Comparison of ENCODE assay signal across 18 cellular contexts in the genomic region with DNA sequence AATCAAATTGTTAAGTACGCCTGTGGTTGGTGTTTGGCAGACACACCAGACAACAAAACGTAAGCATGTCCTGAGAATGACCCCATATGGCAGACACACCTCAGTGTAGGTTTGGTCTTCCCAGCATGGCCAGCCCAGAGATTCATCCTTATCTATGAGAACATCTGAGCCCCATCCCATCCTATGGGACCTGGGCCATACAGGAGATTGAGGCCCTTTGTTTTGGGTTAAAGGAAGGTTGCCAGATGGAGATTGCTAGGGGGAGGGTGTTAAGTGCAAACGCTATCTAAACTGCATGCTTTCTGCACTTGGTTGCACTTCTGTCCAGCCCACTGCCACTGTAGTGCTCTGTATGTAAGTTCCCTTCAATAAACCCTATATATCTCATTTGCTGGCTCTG. TPM values are rescaled to one million over a fixed set of nuclear protein-coding genes. Genes with fewer than 3 reads are reported as not detected.
DNase-seq lines count a peak whose midpoint lies in the region; ATAC-seq lines count a peak whose summit lies in the region.
"Had no signal": no experiment of that assay in that cellular context is flagged by ENCODE, and none has a peak within 500 bp of the region (broad histone marks: within the 10 kb centered on the region; RNA-seq: fewer than 3 reads in every experiment).

No MANE protein-coding gene starts in this region.

- no peaks in the 10 kb centered on the region for H3K4me1 ChIP-seq in mesendoderm (ENCODE audit: control insufficient read depth, low read depth, low read length)

- peaks cover 4% of the 10 kb centered on the region for H3K79me2 ChIP-seq in mesendoderm (ENCODE audit: control insufficient read depth, insufficient read depth, low read length)

- no peak overlapping the region for H4K8ac ChIP-seq in mesendoderm (ENCODE audit: low read depth, low read length)

- no peak overlapping the region for H3K27ac ChIP-seq in mesendoderm (ENCODE audit: low read depth, low read length)
- H3K27ac ChIP-seq: 22Rv1, PC-9, RWPE1 had no signal

- H3K23ac ChIP-seq in mesendoderm (ENCODE audit: low read length): no peak overlapping the region

- H2AK5ac ChIP-seq in mesendoderm (ENCODE audit: low read length): no peak overlapping the region

- no peaks in the 10 kb centered on the region for H3K27me3 ChIP-seq in mesendoderm (ENCODE audit: insufficient read depth, low read length, poor library complexity)

- peak; percentile 67 for DNase-seq in DMS 273 (lab: John Stamatoyannopoulos, UW; ENCODE audit: unreplicated experiment)
- DNase-seq in DMS 273 treated with DMSO at 0.1 percent for 48 hours (lab: John Stamatoyannopoulos, UW): no peak
- DNase-seq in NCI-H1694 (lab: John Stamatoyannopoulos, UW): peak; percentile 13
- peak; percentile 28 for DNase-seq in SK-N-DZ (ENCODE audit: low spot score)
- peak; percentile 24 for DNase-seq in mesendoderm
- DNase-seq in activated effector memory CD4-positive, alpha-beta T cell treated with anti-CD3 and anti-CD28 coated beads, Interleukin-2, amount 50 U/mL, for 16 hours: no peak
- DNase-seq: AML-193, GF-D8, HCEC 1CT, NCI-H1105, NCI-H345, PC-9, SW 1271 had no signal

- no peak overlapping the region for H3K18ac ChIP-seq in mesendoderm (ENCODE audit: low read length)

- H2BK120ac ChIP-seq in mesendoderm (ENCODE audit: low read depth, low read length): no peak overlapping the region

- no peak overlapping the region for H3K56ac ChIP-seq in mesendoderm (ENCODE audit: low read length)

- H2BK15ac ChIP-seq in mesendoderm (replicated peaks; ENCODE audit: low read depth): no peak overlapping the region

- H3K36me3 ChIP-seq in mesendoderm (ENCODE audit: control insufficient read depth, insufficient read depth, low read length): no peaks in the 10 kb centered on the region

- no peak overlapping the region for H3K4ac ChIP-seq in mesendoderm (ENCODE audit: low read depth, low read length)

- H4K5ac ChIP-seq in mesendoderm (ENCODE audit: low read length): no peak overlapping the region

- no peak overlapping the region for H2BK5ac ChIP-seq in mesendoderm (ENCODE audit: low read length)

- ATAC-seq in GM19023 (IDR thresholded peaks at IDR 0.05; ENCODE audit: unreplicated experiment) (no peak), HG03439 (IDR thresholded peaks at IDR 0.05; ENCODE audit: unreplicated experiment) (no peak)
- ATAC-seq: GM23338 had no signal

- H3K4me3 ChIP-seq in mesendoderm (ENCODE audit: low read length): no peak overlapping the region
- H3K4me3 ChIP-seq: GM23338, PC-9 had no signal

- H3K79me1 ChIP-seq in mesendoderm (ENCODE audit: low read length): no peaks in the 10 kb centered on the region

- WGBS in mesendoderm (ENCODE audit: extremely low coverage, insufficient coverage, low lambda C conversion rate): no CpG with 5 or more reads among the region's 3 CpGs

- no peak overlapping the region for H3K4me2 ChIP-seq in mesendoderm (ENCODE audit: low read length)
- H3K4me2 ChIP-seq: GM23338, PC-9 had no signal

- no peak overlapping the region for H3K9ac ChIP-seq in mesendoderm (ENCODE audit: low read length)

RNA-seq across cellular contexts. Expression of gene PCNX4, which starts 4.1 kb away (rescaled TPM):
- polyA plus RNA-seq in SK-N-DZ (2014; cell fraction: cytosol; rRNA removed): 79.0 and 87.1 TPM in 2 replicates
- 74.6 and 128 TPM in 2 replicates for polyA plus RNA-seq in SK-N-DZ (2014; cell fraction: nucleus; rRNA removed)
- polyA plus RNA-seq in mesendoderm (2013, experiment 1 of 2): 55.8 TPM
- polyA plus RNA-seq in mesendoderm (2013, experiment 2 of 2): 45.3 TPM

Comparison
In these comparisons a context has a peak if more than half of its experiments do, and no peak if none do; other contexts are left out.
1. DNase-seq: peak in DMS 273 (single experiment), NCI-H1694 (single experiment), SK-N-DZ (single experiment) and mesendoderm (single experiment); none in DMS 273 treated with DMSO at 0.1 percent for 48 hours (single experiment) and activated effector memory CD4-positive, alpha-beta T cell treated with anti-CD3 and anti-CD28 coated beads, Interleukin-2, amount 50 U/mL, for 16 hours (single experiment).